ENCODE assay signal across 1 cellular context in the genomic region with DNA sequence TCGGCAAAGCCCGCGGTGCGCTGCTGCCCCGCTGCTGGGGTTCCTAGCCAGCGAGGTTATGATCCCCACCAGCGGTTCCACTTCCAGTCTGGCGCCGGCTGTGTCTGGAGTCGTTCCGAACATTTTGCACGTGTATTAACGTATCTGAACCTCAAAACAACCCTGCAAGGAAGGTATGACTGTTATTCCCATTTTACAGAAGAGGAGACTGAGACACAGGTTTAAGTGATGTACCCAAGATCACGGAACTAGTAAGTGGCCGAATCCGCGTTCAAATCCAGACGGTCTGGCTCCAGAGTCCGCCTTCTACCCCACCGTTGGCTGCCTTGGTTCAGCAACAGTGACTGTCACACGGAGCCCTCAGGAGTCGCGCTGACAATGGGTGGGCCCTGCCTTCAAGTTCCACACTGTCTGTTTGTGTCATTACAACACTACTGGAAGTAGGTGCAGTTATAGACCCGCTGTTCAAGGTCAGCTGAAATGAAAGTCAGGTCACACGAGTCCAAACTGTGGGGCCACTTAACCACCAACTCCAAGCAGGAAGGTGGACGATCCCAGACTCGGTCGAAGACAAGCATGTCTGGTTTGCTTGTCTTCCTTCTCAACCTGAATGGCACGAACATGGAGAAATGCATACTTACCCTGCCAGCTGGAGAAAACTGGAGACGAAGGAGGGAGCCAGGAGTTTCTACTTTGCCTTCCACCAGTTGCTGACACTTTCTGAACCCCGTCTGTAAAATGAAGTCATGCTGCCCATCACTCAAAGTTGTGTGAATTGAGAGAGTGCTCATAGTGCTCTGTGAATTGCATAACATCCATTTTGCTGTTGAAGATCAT.
TF ChIP-seq lines count a peak whose summit lies in the region.

No MANE protein-coding gene starts in this region.

TF ChIP-seq in liver, 16 proteins besides CTCF, POLR2A, EP300 and RAD21 (continued from another document):
- TF ChIP-seq, protein P1, sequence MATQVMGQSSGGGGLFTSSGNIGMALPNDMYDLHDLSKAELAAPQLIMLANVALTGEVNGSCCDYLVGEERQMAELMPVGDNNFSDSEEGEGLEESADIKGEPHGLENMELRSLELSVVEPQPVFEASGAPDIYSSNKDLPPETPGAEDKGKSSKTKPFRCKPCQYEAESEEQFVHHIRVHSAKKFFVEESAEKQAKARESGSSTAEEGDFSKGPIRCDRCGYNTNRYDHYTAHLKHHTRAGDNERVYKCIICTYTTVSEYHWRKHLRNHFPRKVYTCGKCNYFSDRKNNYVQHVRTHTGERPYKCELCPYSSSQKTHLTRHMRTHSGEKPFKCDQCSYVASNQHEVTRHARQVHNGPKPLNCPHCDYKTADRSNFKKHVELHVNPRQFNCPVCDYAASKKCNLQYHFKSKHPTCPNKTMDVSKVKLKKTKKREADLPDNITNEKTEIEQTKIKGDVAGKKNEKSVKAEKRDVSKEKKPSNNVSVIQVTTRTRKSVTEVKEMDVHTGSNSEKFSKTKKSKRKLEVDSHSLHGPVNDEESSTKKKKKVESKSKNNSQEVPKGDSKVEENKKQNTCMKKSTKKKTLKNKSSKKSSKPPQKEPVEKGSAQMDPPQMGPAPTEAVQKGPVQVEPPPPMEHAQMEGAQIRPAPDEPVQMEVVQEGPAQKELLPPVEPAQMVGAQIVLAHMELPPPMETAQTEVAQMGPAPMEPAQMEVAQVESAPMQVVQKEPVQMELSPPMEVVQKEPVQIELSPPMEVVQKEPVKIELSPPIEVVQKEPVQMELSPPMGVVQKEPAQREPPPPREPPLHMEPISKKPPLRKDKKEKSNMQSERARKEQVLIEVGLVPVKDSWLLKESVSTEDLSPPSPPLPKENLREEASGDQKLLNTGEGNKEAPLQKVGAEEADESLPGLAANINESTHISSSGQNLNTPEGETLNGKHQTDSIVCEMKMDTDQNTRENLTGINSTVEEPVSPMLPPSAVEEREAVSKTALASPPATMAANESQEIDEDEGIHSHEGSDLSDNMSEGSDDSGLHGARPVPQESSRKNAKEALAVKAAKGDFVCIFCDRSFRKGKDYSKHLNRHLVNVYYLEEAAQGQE (IDR thresholded peaks at IDR 0.05) = no peak
- no peak for TF ChIP-seq JUND (IDR thresholded peaks at IDR 0.05)
